Comparison of ENCODE assay signal across 1 cellular context in the genomic region with DNA sequence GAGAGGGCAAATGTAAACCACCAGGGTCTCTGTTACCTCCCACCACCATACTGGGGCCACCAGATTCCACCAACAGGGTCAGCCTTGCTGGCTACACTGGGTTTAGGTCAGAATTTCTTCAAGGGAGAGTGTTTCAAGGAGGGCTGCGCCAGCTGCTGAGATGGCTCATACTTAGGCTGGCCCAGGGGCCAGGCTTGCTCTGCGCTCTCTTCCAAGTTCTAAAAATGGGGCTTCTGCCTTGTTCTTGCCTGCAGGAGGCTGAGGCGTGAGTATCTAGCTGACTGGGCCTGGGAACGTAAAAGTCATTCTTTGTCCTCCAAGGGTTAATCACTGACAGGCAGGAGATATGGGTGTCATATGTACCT.
TF ChIP-seq lines count a peak whose summit lies in the region.

No MANE protein-coding gene starts in this region.

TF ChIP-seq in IMR-90, 13 proteins besides CTCF, POLR2A, EP300 and RAD21:
- TF ChIP-seq SMC3 (IDR thresholded peaks at IDR 0.05; ENCODE audit: low read depth, low read length) (0 out of 2 replicates have a peak, but pooled peaks have one; percentile 1), BHLHE40 (IDR thresholded peaks at IDR 0.05; ENCODE audit: low read depth, low read length) (no peak)
